8 cellular contexts compared by ENCODE assay signal in genomic region chr3:43288366-43288765, GRCh38. TPM values are rescaled to one million over a fixed set of nuclear protein-coding genes. Genes with fewer than 3 reads are reported as not detected.
DNase-seq lines count a peak whose midpoint lies in the region; ATAC-seq, FAIRE-seq and TF ChIP-seq lines count a peak whose summit lies in the region.

No MANE protein-coding gene starts in this region.

- H3K27me3 ChIP-seq in RWPE2 (ENCODE audit: insufficient read depth, poor library complexity, severe bottlenecking) (no peaks in the 10 kb centered on the region), testis (no peaks in the 10 kb centered on the region)

- TF ChIP-seq POLR2A in testis (IDR thresholded peaks at IDR 0.05) = no peak

- H3K4me3 ChIP-seq in HFF-Myc (replicated peaks; ENCODE audit: low read depth, low read length) (peak overlapping the region; percentile 64; the same call in 1 of the 2 replicates), RWPE2 (ENCODE audit: severe bottlenecking) (peak overlapping the region; percentile 97), testis (peak overlapping the region in 1 of 2 donors; percentile 84)

- H3K27ac ChIP-seq in RWPE2 (ENCODE audit: poor library complexity, severe bottlenecking) = peak overlapping the region; percentile 40
- H3K27ac ChIP-seq in testis = peak overlapping the region in 1 of 2 donors; percentile 60

- H3K9me3 ChIP-seq in RWPE2 (ENCODE audit: severe bottlenecking) = no peaks in the 10 kb centered on the region
- no peaks in the 10 kb centered on the region for H3K9me3 ChIP-seq in testis

- peaks cover 29% of the 10 kb centered on the region for H3K36me3 ChIP-seq in RWPE2 (ENCODE audit: low read depth)
- H3K36me3 ChIP-seq in testis (ENCODE audit: low read depth, missing control alignments) = no peaks in the 10 kb centered on the region

- intact Hi-C loops in testis (cut with DNase I; ENCODE audit: low total_unique reads) = no loop called here

- 23 to 26% methylated on average over 2 of the region's 2 CpGs for WGBS in testis, 2 donors

- TF ChIP-seq CTCF in HFF-Myc (IDR thresholded peaks at IDR 0.05; ENCODE audit: low read depth, low read length, missing control alignments) = no peak
- no peak for TF ChIP-seq CTCF in RWPE2 (IDR thresholded peaks at IDR 0.05; ENCODE audit: poor library complexity, severe bottlenecking)
- TF ChIP-seq CTCF in testis (IDR thresholded peaks at IDR 0.05) = no peak

- H3K4me1 ChIP-seq in RWPE2 (ENCODE audit: insufficient read depth, poor library complexity, severe bottlenecking) (peaks cover 44% of the 10 kb centered on the region), testis (peaks cover 6% of the 10 kb centered on the region)

- ATAC-seq in RWPE2 (ENCODE audit: low read depth) = no peak
- no peak for ATAC-seq in HG02840 (IDR thresholded peaks at IDR 0.05; ENCODE audit: low FRiP score, unreplicated experiment)

- peak; percentile 87 for FAIRE-seq in endometrium (lab: Jason Lieb, UNC)

- peak; percentile 54 for DNase-seq in ELR (ENCODE audit: low read depth)
- DNase-seq in HFF-Myc (ENCODE audit: extremely low read depth, low read depth) = no peak
- no peak for DNase-seq in RWPE2 (ENCODE audit: low spot score)
- DNase-seq in pons (ENCODE audit: low spot score) = peak; percentile 36
- no peak for DNase-seq in NK-92 treated with Interleukin-12 subunit alpha and Interleukin-12 subunit beta, amount 100 ng/mL, for 24 hours (lab: John Stamatoyannopoulos, UW)
- no peak for DNase-seq in testis

RNA-seq across cellular contexts. Expression of gene SNRK, which starts 2.0 kb away (rescaled TPM):
- total RNA-seq in testis = 10 to 100 TPM; 37.4 to 42.4 TPM
- 27.5 TPM for polyA plus RNA-seq in testis (ENCODE audit: insufficient read depth, low read depth, low replicate concordance)

Comparison
In these comparisons a context has a peak if more than half of its experiments do, and no peak if none do; other contexts are left out.
1. DNase-seq: peak in ELR (single experiment) and pons (single experiment); none in HFF-Myc (single experiment), RWPE2 (single experiment), NK-92 treated with Interleukin-12 subunit alpha and Interleukin-12 subunit beta, amount 100 ng/mL, for 24 hours (single experiment) and testis (single experiment).